ENCODE assay signal across 9 cellular contexts in genomic region chr12:122726056-122726558, GRCh38. TPM values are rescaled to one million over a fixed set of nuclear protein-coding genes. Genes with fewer than 3 reads are reported as not detected.
DNase-seq lines count a peak whose midpoint lies in the region; ATAC-seq and TF ChIP-seq lines count a peak whose summit lies in the region.
"Had no signal": no experiment of that assay in that cellular context is flagged by ENCODE, and none has a peak within 500 bp of the region (broad histone marks: within the 10 kb centered on the region; RNA-seq: fewer than 3 reads in every experiment).

No MANE protein-coding gene starts in this region.

- H3K27ac ChIP-seq in RWPE1 (peak overlapping the region; percentile 25; the same call in 1 of the 2 replicates), upper lobe of left lung (peak overlapping the region in 3 of 4 donors; percentile 19 to 60 (median 32))

- peak; percentile 23 for DNase-seq in stimulated activated CD4-positive, alpha-beta T cell treated with anti-CD3 and anti-CD28 coated beads, Interleukin-4, amount 100 ng/mL, for 1 hour
- no peak for DNase-seq in stimulated activated CD4-positive, alpha-beta T cell treated with anti-CD3 and anti-CD28 coated beads, Interleukin-2, amount 100 ng/mL, for 48 hours
- DNase-seq in RWPE1 (ENCODE audit: low spot score) (peak; percentile 79), epithelial cell of esophagus (ENCODE audit: low read depth) (peak; percentile 88), upper lobe of left lung (peak in 1 of 2 donors; percentile 49), NCI-H146 (lab: John Stamatoyannopoulos, UW) (no peak), retina (no peak)
- DNase-seq in effector CD4-positive, alpha-beta T cell, result no peak

- no peak for TF ChIP-seq POLR2A in upper lobe of left lung (IDR thresholded peaks at IDR 0.05)

- no peaks in the 10 kb centered on the region for H3K36me3 ChIP-seq in upper lobe of left lung

- no peak for TF ChIP-seq CTCF in RWPE1 (conservative IDR thresholded peaks at IDR 0.05; ENCODE audit: low read depth)
- no peak for TF ChIP-seq CTCF in epithelial cell of esophagus (IDR thresholded peaks at IDR 0.05; ENCODE audit: insufficient read depth, low read depth, low read length, missing control alignments)
- no peak for TF ChIP-seq CTCF in upper lobe of left lung (IDR thresholded peaks at IDR 0.05)

- peaks cover 0 to 11% (median 1%) of the 10 kb centered on the region in 4 donors for H3K4me1 ChIP-seq in upper lobe of left lung

- no peaks in the 10 kb centered on the region for H3K27me3 ChIP-seq in upper lobe of left lung

- H3K4me3 ChIP-seq in epithelial cell of esophagus (ENCODE audit: low read length), result no peak overlapping the region
- H3K4me3 ChIP-seq in upper lobe of left lung, result no peak overlapping the region

- WGBS in upper lobe of left lung, 2 donors, result 28 to 45% methylated on average over 5 of the region's 5 CpGs

- CTCF ChIA-PET in RWPE1 (lab: Yijun Ruan, JAX), result no interaction called here

- no peaks in the 10 kb centered on the region for H3K9me3 ChIP-seq in upper lobe of left lung

- POLR2A ChIA-PET in RWPE1 (lab: Yijun Ruan, JAX; ENCODE audit: low non-redundant PET), result no interaction called here

- no peak for TF ChIP-seq EP300 in upper lobe of left lung (IDR thresholded peaks at IDR 0.05)

- peak; percentile 38 to 42 for ATAC-seq in upper lobe of left lung (ENCODE audit: low FRiP score in 2 of 2)
- ATAC-seq: CD8-positive, alpha-beta T cell had no signal

RNA-seq across cellular contexts. Expression of gene HCAR1, which starts 4.5 kb away (rescaled TPM):
- total RNA-seq in upper lobe of left lung, result 1 to 10 TPM in 2 of 6 donors, under 1 TPM in 4; 0.33 to 6.3 (median 0.71) TPM
- total RNA-seq: CD8-positive, alpha-beta T cell had no signal

RNA-seq across cellular contexts. Expression of gene HCAR3, which starts 9.5 kb away (rescaled TPM):
- total RNA-seq in upper lobe of left lung, result 1 to 10 TPM; 1.0 to 8.0 (median 3.0) TPM
- total RNA-seq: CD8-positive, alpha-beta T cell had no signal

RNA-seq across cellular contexts. Expression of gene HCAR2, which starts 22.9 kb away (rescaled TPM):
- total RNA-seq in upper lobe of left lung, result 10 to 100 TPM in 3 of 6 donors, 1 to 10 TPM in 3; 3.3 to 26.5 (median 7.5) TPM
- total RNA-seq: CD8-positive, alpha-beta T cell had no signal

RNA-seq across cellular contexts. Expression of gene DENR, which starts 26.5 kb away (rescaled TPM):
- 10 to 100 TPM in 5 of 6 donors, 1 to 10 TPM in 1; 8.8 to 30.3 (median 23.6) TPM for total RNA-seq in upper lobe of left lung

RNA-seq across cellular contexts. Expression of gene CCDC62, which starts 48.3 kb away (rescaled TPM):
- 1 to 10 TPM in 1 of 6 donors, under 1 TPM in 3, not detected in 2; 0.30 to 1.0 (median 0.64) TPM for total RNA-seq in upper lobe of left lung

Comparison
In these comparisons a context has a peak if more than half of its experiments do, and no peak if none do; other contexts are left out.
1. DNase-seq: peak in stimulated activated CD4-positive, alpha-beta T cell treated with anti-CD3 and anti-CD28 coated beads, Interleukin-4, amount 100 ng/mL, for 1 hour (single experiment), RWPE1 (single experiment) and epithelial cell of esophagus (single experiment); none in stimulated activated CD4-positive, alpha-beta T cell treated with anti-CD3 and anti-CD28 coated beads, Interleukin-2, amount 100 ng/mL, for 48 hours (0 of 2), NCI-H146 (single experiment), retina (single experiment) and effector CD4-positive, alpha-beta T cell (single experiment).